Comparison of ENCODE assay signal across 1 cellular context in the genomic region with DNA sequence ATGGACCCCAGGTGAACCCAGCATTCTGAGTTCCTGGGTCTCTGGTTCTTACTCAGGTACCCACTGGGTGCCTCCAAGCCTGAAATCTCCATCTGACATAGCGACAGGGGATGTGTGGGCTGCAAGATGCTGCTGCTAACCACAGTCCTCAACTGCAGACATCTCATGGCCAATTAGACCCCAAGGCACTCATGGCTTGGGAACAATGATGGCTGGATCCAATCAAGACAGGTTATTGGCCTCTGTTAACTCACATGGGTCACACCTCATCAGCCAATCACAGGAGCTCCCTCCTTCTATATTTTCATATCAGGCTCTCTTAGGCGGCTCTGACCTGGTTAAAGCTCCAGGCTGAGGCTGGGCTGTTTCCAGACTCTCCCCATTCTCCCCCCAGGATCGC.
TF ChIP-seq lines count a peak whose summit lies in the region.

No MANE protein-coding gene starts in this region.

TF ChIP-seq in HepG2, 621 proteins besides CTCF, POLR2A, EP300 and RAD21 (continued from another document):
- TF ChIP-seq, protein P1, sequence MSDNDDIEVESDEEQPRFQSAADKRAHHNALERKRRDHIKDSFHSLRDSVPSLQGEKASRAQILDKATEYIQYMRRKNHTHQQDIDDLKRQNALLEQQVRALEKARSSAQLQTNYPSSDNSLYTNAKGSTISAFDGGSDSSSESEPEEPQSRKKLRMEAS (IDR thresholded peaks at IDR 0.05): peak; percentile 11; the same call in 1 of the 2 replicates
- no peak for TF ChIP-seq FOXO4 (CRISPR knock-in tag; conservative IDR thresholded peaks at IDR 0.05)
- TF ChIP-seq NFYC (CRISPR knock-in tag; IDR thresholded peaks at IDR 0.05): peak; percentile 58
